Comparison of ENCODE assay signal across 20 cellular contexts in the genomic region with DNA sequence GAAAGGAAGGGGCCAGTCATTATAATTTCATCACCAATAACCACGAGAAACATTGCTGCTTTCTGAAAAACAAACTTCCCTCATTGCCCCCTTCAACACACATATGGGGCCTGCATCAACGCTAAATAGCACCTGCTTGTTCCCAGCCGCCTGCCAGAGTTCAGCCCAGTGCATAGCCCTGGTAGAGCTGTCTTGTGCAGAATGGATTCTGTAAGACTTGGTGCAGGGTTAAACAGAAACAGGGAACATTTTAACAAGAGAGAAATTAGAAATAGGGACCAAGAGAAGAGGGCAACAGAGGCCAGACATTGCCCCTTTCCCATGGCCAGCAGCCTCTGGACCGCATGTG. TPM values are rescaled to one million over a fixed set of nuclear protein-coding genes. Genes with fewer than 3 reads are reported as not detected.
"Had no signal": no experiment of that assay in that cellular context is flagged by ENCODE, and none has a peak within 500 bp of the region (broad histone marks: within the 10 kb centered on the region; RNA-seq: fewer than 3 reads in every experiment).

No MANE protein-coding gene starts in this region.

- DNase-seq: activated CD4-positive, alpha-beta T cell treated with anti-CD3 and anti-CD28 coated beads, Interleukin-2, amount 10 ng/mL, durations not matched to agents 24 days and 14 days; activated CD4-positive, CD25-positive, alpha-beta regulatory T cell treated with anti-CD3 and anti-CD28 coated beads, Interleukin-2, amount 50 U/mL, for 72 hours; activated CD8-positive, alpha-beta T cell treated with anti-CD3 and anti-CD28 coated beads for 36 hours; activated naive CD8-positive, alpha-beta T cell treated with anti-CD3 and anti-CD28 coated beads, Interleukin-2, amount 50 U/mL, for 24 hours; activated T-cell treated with anti-CD3 and anti-CD28 coated beads, Interleukin-2, amount 50 U/mL, for 4 hours; amygdala; cortex of kidney; effector memory CD8-positive, alpha-beta T cell; heart left ventricle; kidney glomerular epithelial cell; left lung; mucosa of descending colon; right cardiac atrium; stimulated activated naive CD4-positive, alpha-beta T cell; T-helper 17 cell; tibial artery had no signal

- H3K27ac Mint-ChIP-seq: activated CD4-positive, alpha-beta T cell treated with anti-CD3 and anti-CD28 coated beads, Interleukin-2, amount 10 ng/mL, durations not matched to agents 24 days and 14 days; activated CD8-positive, alpha-beta T cell treated with anti-CD3 and anti-CD28 coated beads for 36 hours; activated naive CD4-positive, alpha-beta T cell treated with anti-CD3 and anti-CD28 coated beads, Interleukin-2, amount 50 U/mL, for 24 hours; activated naive CD8-positive, alpha-beta T cell treated with anti-CD3 and anti-CD28 coated beads, Interleukin-2, amount 50 U/mL, for 24 hours; activated T-helper 2 cell treated with anti-CD3 and anti-CD28 coated beads, Interferon-gamma antibody, Interleukin-2, Interleukin-4, amounts not matched to agents 10 μg/mL and 5 μg/mL and 100 μg/mL, durations not matched to agents 14 hours and 24 hours and 36 hours; effector memory CD8-positive, alpha-beta T cell; natural killer cell treated with Interleukin-12 subunit alpha and Interleukin-12 subunit beta and Interleukin-15 and Interleukin-18, amount 100 ng/mL, for 72 hours; T-helper 17 cell had no signal

- ATAC-seq: activated CD8-positive, alpha-beta T cell treated with anti-CD3 and anti-CD28 coated beads for 36 hours; activated naive CD8-positive, alpha-beta T cell treated with anti-CD3 and anti-CD28 coated beads, Interleukin-2, amount 50 U/mL, for 24 hours; activated T-cell treated with anti-CD3 and anti-CD28 coated beads, Interleukin-2, amount 50 U/mL, for 4 hours; effector memory CD8-positive, alpha-beta T cell; esophagus mucosa; heart left ventricle; left lung; mucosa of descending colon; natural killer cell treated with Interleukin-12 subunit alpha and Interleukin-12 subunit beta and Interleukin-15 and Interleukin-18, amount 100 ng/mL, for 72 hours; T-helper 17 cell had no signal

- H3K9me3 Mint-ChIP-seq: activated CD8-positive, alpha-beta T cell treated with anti-CD3 and anti-CD28 coated beads for 36 hours; activated naive CD8-positive, alpha-beta T cell treated with anti-CD3 and anti-CD28 coated beads, Interleukin-2, amount 50 U/mL, for 24 hours; activated T-helper 2 cell treated with anti-CD3 and anti-CD28 coated beads, Interferon-gamma antibody, Interleukin-2, Interleukin-4, amounts not matched to agents 10 μg/mL and 5 μg/mL and 100 μg/mL, durations not matched to agents 14 hours and 24 hours and 36 hours; effector memory CD8-positive, alpha-beta T cell had no signal

- H3K4me3 Mint-ChIP-seq: activated CD4-positive, alpha-beta T cell treated with anti-CD3 and anti-CD28 coated beads, Interleukin-2, amount 10 ng/mL, durations not matched to agents 24 days and 14 days; activated CD8-positive, alpha-beta T cell treated with anti-CD3 and anti-CD28 coated beads for 36 hours; activated naive CD4-positive, alpha-beta T cell treated with anti-CD3 and anti-CD28 coated beads, Interleukin-2, amount 50 U/mL, for 24 hours; activated naive CD8-positive, alpha-beta T cell treated with anti-CD3 and anti-CD28 coated beads, Interleukin-2, amount 50 U/mL, for 24 hours; activated T-cell treated with anti-CD3 and anti-CD28 coated beads, Interleukin-2, amount 50 U/mL, for 4 hours; effector memory CD8-positive, alpha-beta T cell; natural killer cell treated with Interleukin-12 subunit alpha and Interleukin-12 subunit beta and Interleukin-15 and Interleukin-18, amount 100 ng/mL, for 72 hours; T-helper 17 cell had no signal

- H3K4me1 Mint-ChIP-seq: activated CD4-positive, alpha-beta T cell treated with anti-CD3 and anti-CD28 coated beads, Interleukin-2, amount 10 ng/mL, durations not matched to agents 24 days and 14 days; activated naive CD4-positive, alpha-beta T cell treated with anti-CD3 and anti-CD28 coated beads, Interleukin-2, amount 50 U/mL, for 24 hours; activated naive CD8-positive, alpha-beta T cell treated with anti-CD3 and anti-CD28 coated beads, Interleukin-2, amount 50 U/mL, for 24 hours; T-helper 17 cell had no signal

- H3K36me3 Mint-ChIP-seq: activated naive CD4-positive, alpha-beta T cell treated with anti-CD3 and anti-CD28 coated beads, Interleukin-2, amount 50 U/mL, for 24 hours; natural killer cell treated with Interleukin-12 subunit alpha and Interleukin-12 subunit beta and Interleukin-15 and Interleukin-18, amount 100 ng/mL, for 72 hours had no signal

RNA-seq across cellular contexts. Expression of a gene that starts 56.7 kb away (rescaled TPM):
- total RNA-seq: activated CD8-positive, alpha-beta T cell treated with anti-CD3 and anti-CD28 coated beads for 36 hours; activated T-cell treated with anti-CD3 and anti-CD28 coated beads, Interleukin-2, amount 50 U/mL, for 4 hours; esophagus mucosa; natural killer cell treated with Interleukin-12 subunit alpha and Interleukin-12 subunit beta and Interleukin-15 and Interleukin-18, amount 100 ng/mL, for 72 hours had no signal
